29 cellular contexts compared by ENCODE assay signal in genomic region chr3:152885066-152885465, GRCh38. TPM values are rescaled to one million over a fixed set of nuclear protein-coding genes. Genes with fewer than 3 reads are reported as not detected.
DNase-seq lines count a peak whose midpoint lies in the region; ATAC-seq and TF ChIP-seq lines count a peak whose summit lies in the region.
"Had no signal": no experiment of that assay in that cellular context is flagged by ENCODE, and none has a peak within 500 bp of the region (broad histone marks: within the 10 kb centered on the region; RNA-seq: fewer than 3 reads in every experiment).

No MANE protein-coding gene starts in this region.

- no peaks in the 10 kb centered on the region for H3K4me1 ChIP-seq in gastrocnemius medialis
- H3K4me1 ChIP-seq: sigmoid colon, uterus had no signal

- TF ChIP-seq CTCF in gastrocnemius medialis (IDR thresholded peaks at IDR 0.05 in 4 of 5, conservative IDR thresholded peaks at IDR 0.05 in 1 of 5) = no peak

- no peak overlapping the region for H3K4me3 Mint-ChIP-seq in dendritic cell treated with granulocyte-macrophage colony-stimulating factor and Interleukin-4, amounts not matched to agents 40 ng/mL and 50 ng/mL, for 4 days
- H3K4me3 Mint-ChIP-seq: activated T-cell treated with anti-CD3 and anti-CD28 coated beads, Interleukin-2, amount 50 U/mL, for 72 hours; CD8-positive, alpha-beta T cell; central memory CD8-positive, alpha-beta T cell; T-helper 1 cell treated with Interleukin-12 subunit alpha and Interleukin-12 subunit beta and Interleukin-4 antibody, amounts not matched to agents 30 μg/mL and 1 μg/mL, for 36 hours; WTC11 had no signal

- H3K27me3 Mint-ChIP-seq in dendritic cell treated with granulocyte-macrophage colony-stimulating factor and Interleukin-4, amounts not matched to agents 40 ng/mL and 50 ng/mL, for 4 days = no peaks in the 10 kb centered on the region

- no peaks in the 10 kb centered on the region for H3K27me3 ChIP-seq in gastrocnemius medialis
- H3K27me3 ChIP-seq: neutrophil, sigmoid colon, uterus had no signal

- no peaks in the 10 kb centered on the region for H3K36me3 Mint-ChIP-seq in dendritic cell treated with granulocyte-macrophage colony-stimulating factor and Interleukin-4, amounts not matched to agents 40 ng/mL and 50 ng/mL, for 4 days (ENCODE audit: low read depth)
- H3K36me3 Mint-ChIP-seq: CD8-positive, alpha-beta T cell; WTC11 had no signal

- H3K27ac ChIP-seq in gastrocnemius medialis = no peak overlapping the region
- H3K27ac ChIP-seq: GM23248, neutrophil, sigmoid colon, uterus had no signal

- H3K9me3 Mint-ChIP-seq in dendritic cell treated with granulocyte-macrophage colony-stimulating factor and Interleukin-4, amounts not matched to agents 40 ng/mL and 50 ng/mL, for 4 days = no peaks in the 10 kb centered on the region
- H3K9me3 Mint-ChIP-seq: activated T-cell treated with anti-CD3 and anti-CD28 coated beads, Interleukin-2, amount 50 U/mL, for 72 hours; CD8-positive, alpha-beta T cell; central memory CD8-positive, alpha-beta T cell; T-helper 1 cell treated with Interleukin-12 subunit alpha and Interleukin-12 subunit beta and Interleukin-4 antibody, amounts not matched to agents 30 μg/mL and 1 μg/mL, for 36 hours; WTC11 had no signal

- in situ Hi-C loops in gastrocnemius medialis (cut with MboI; ENCODE audit: low sequenced_read_pairs in 4 of 4) = no loop called here

- no peaks in the 10 kb centered on the region for H3K36me3 ChIP-seq in gastrocnemius medialis
- H3K36me3 ChIP-seq: neutrophil, sigmoid colon, uterus had no signal

- no peak for TF ChIP-seq POLR2A in gastrocnemius medialis (IDR thresholded peaks at IDR 0.05)

- intact Hi-C loops in dendritic cell treated with granulocyte-macrophage colony-stimulating factor and Interleukin-4, amounts not matched to agents 40 ng/mL and 50 ng/mL, for 4 days (cut with micrococcal nuclease) = no loop called here
- intact Hi-C loops in gastrocnemius medialis (cut with DNase I; ENCODE audit: low total_unique reads) = no loop called here

- H3K4me3 ChIP-seq in gastrocnemius medialis = no peak overlapping the region
- H3K4me3 ChIP-seq: GM12878, GM23248, sigmoid colon, uterus had no signal

- no peak for ATAC-seq in GM18868 (IDR thresholded peaks at IDR 0.05; ENCODE audit: unreplicated experiment)
- no peak for ATAC-seq in gastrocnemius medialis
- no peak for ATAC-seq in HG02970 (IDR thresholded peaks at IDR 0.05; ENCODE audit: low FRiP score, unreplicated experiment)
- ATAC-seq: activated T-cell treated with anti-CD3 and anti-CD28 coated beads, Interleukin-2, amount 50 U/mL, for 72 hours; CD8-positive, alpha-beta T cell; GM12878; left colon; Panc1; WTC11 had no signal

- H3K27ac Mint-ChIP-seq in dendritic cell treated with granulocyte-macrophage colony-stimulating factor and Interleukin-4, amounts not matched to agents 40 ng/mL and 50 ng/mL, for 4 days = peak overlapping the region; percentile 55
- H3K27ac Mint-ChIP-seq: activated T-cell treated with anti-CD3 and anti-CD28 coated beads, Interleukin-2, amount 50 U/mL, for 72 hours; CD8-positive, alpha-beta T cell; progenitor cell of endocrine pancreas; T-helper 1 cell treated with Interleukin-12 subunit alpha and Interleukin-12 subunit beta and Interleukin-4 antibody, amounts not matched to agents 30 μg/mL and 1 μg/mL, for 36 hours; WTC11 had no signal

- DNase-seq in SIG-M5 treated with dmso at 0.1 percent for 504 hours (lab: John Stamatoyannopoulos, UW; ENCODE audit: unreplicated experiment) (peak; percentile 56), SIG-M5 (lab: John Stamatoyannopoulos, UW) (no peak), OCI-M1 (lab: John Stamatoyannopoulos, UW) (peak; percentile 42), NCI-H345 (lab: John Stamatoyannopoulos, UW) (no peak), gastrocnemius medialis (no peak)
- DNase-seq: 8988T; activated naive CD4-positive, alpha-beta T cell; activated T-cell treated with anti-CD3 and anti-CD28 coated beads, Interleukin-2, amount 50 U/mL, for 72 hours; CD8-positive, alpha-beta T cell; GM23248; left colon; mesendoderm; NCI-H1417; NCI-H2029 treated with DMSO at 0.1 percent for 48 hours; NCI-H774; SHP77 treated with DMSO at 0.1 percent for 48 hours; sigmoid colon; stimulated activated naive CD4-positive, alpha-beta T cell; uterus had no signal

- peaks cover 15% of the 10 kb centered on the region for H3K4me1 Mint-ChIP-seq in dendritic cell treated with granulocyte-macrophage colony-stimulating factor and Interleukin-4, amounts not matched to agents 40 ng/mL and 50 ng/mL, for 4 days (ENCODE audit: low read depth)
- H3K4me1 Mint-ChIP-seq: central memory CD8-positive, alpha-beta T cell; WTC11 had no signal

- H3K9me3 ChIP-seq in gastrocnemius medialis = no peaks in the 10 kb centered on the region
- H3K9me3 ChIP-seq: neutrophil, sigmoid colon, uterus had no signal

RNA-seq across cellular contexts. Expression of gene P2RY1, which starts 50.1 kb away (rescaled TPM):
- 1 to 10 TPM in 2 of 4 donors, under 1 TPM in 2; 0.66 to 1.4 (median 0.90) TPM for total RNA-seq in gastrocnemius medialis

Comparison
In these comparisons a context has a peak if more than half of its experiments do, and no peak if none do; other contexts are left out.
1. DNase-seq: peak in SIG-M5 treated with dmso at 0.1 percent for 504 hours (single experiment) and OCI-M1 (single experiment); none in SIG-M5 (single experiment), NCI-H345 (single experiment) and gastrocnemius medialis (0 of 2).